In the genomic region with DNA sequence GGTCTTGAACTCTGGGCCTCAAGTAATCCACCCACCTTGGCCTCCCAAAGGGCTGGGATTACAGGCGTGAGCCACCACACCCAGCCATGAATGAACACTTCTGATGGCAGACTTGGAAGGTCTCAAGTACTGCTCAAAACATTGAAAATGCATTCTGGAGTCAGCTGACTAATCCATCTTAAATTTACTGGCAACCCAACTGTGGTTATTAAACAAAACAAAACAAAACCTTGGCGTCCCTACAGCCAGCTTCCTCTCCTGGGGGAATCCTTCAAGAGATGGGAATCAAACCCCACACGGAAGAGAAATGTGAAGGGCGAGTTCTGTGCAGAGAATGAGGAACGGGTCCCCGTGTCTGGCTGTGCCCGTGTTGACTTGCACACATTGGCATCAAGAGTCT, we compare ENCODE assay signal across 23 cellular contexts. TPM values are rescaled to one million over a fixed set of nuclear protein-coding genes. Genes with fewer than 3 reads are reported as not detected.
DNase-seq lines count a peak whose midpoint lies in the region; ATAC-seq, FAIRE-seq and TF ChIP-seq lines count a peak whose summit lies in the region.
"Had no signal": no experiment of that assay in that cellular context is flagged by ENCODE, and none has a peak within 500 bp of the region (broad histone marks: within the 10 kb centered on the region; RNA-seq: fewer than 3 reads in every experiment).

No MANE protein-coding gene starts in this region.

- no peak overlapping the region for H3K27ac Mint-ChIP-seq in astrocyte (ENCODE audit: unreplicated experiment)
- no peak overlapping the region for H3K27ac Mint-ChIP-seq in WTC11
- H3K27ac Mint-ChIP-seq: B cell; T-helper 1 cell treated with Interleukin-12 subunit alpha and Interleukin-12 subunit beta and Interleukin-4 antibody, amounts not matched to agents 30 μg/mL and 1 μg/mL, for 36 hours had no signal

- H3K27me3 ChIP-seq in astrocyte (ENCODE audit: insufficient read depth, low read length) = no peaks in the 10 kb centered on the region
- H3K27me3 ChIP-seq: adrenal gland, thyroid gland had no signal

- FAIRE-seq in H54 (lab: Jason Lieb, UNC) = no peak
- FAIRE-seq in astrocyte (lab: Jason Lieb, UNC) = no peak
- FAIRE-seq: HepG2 had no signal

- DNase-seq in AG08395 (ENCODE audit: low spot score) (peak; percentile 51), H54 (ENCODE audit: insufficient read length, low spot score) (peak; percentile 40), astrocyte (ENCODE audit: low read depth) (peak; percentile 54), hepatic stellate cell (ENCODE audit: low spot score) (peak; percentile 73), NCI-H1105 treated with DMSO at 0.1 percent for 48 hours (lab: John Stamatoyannopoulos, UW) (no peak), WTC11 (ENCODE audit: low spot score) (no peak), islet precursor cell (no peak)
- DNase-seq: activated CD4-positive, CD25-positive, alpha-beta regulatory T cell treated with anti-CD3 and anti-CD28 coated beads, Interleukin-2, amount 50 U/mL, for 72 hours; adrenal gland; cortex of kidney; H9; left ventricle myocardium inferior; NCI-H1092 treated with DMSO at 0.1 percent for 48 hours; NK-92 treated with Interleukin-12 subunit alpha and Interleukin-12 subunit beta, amount 100 ng/mL, for 24 hours; thyroid gland had no signal

- H4K20me1 ChIP-seq in astrocyte (ENCODE audit: insufficient read depth, low read length) = peaks cover 69% of the 10 kb centered on the region

- H3K9me3 Mint-ChIP-seq in astrocyte (ENCODE audit: unreplicated experiment) = no peaks in the 10 kb centered on the region
- H3K9me3 Mint-ChIP-seq in WTC11 = no peaks in the 10 kb centered on the region
- H3K9me3 Mint-ChIP-seq: H9; T-helper 1 cell treated with Interleukin-12 subunit alpha and Interleukin-12 subunit beta and Interleukin-4 antibody, amounts not matched to agents 30 μg/mL and 1 μg/mL, for 36 hours had no signal

- H3K4me3 ChIP-seq in astrocyte (ENCODE audit: insufficient read depth, low read depth, low read length) = no peak overlapping the region
- H3K4me3 ChIP-seq: adrenal gland, left ventricle myocardium inferior, thyroid gland had no signal

- H3K36me3 ChIP-seq in astrocyte (ENCODE audit: insufficient read depth, low read length) = peaks cover 7% of the 10 kb centered on the region

- no peak overlapping the region for H3K27ac ChIP-seq in astrocyte (ENCODE audit: low read depth, low read length)
- H3K27ac ChIP-seq: adrenal gland, left ventricle myocardium inferior, thyroid gland had no signal

- peaks cover 16% of the 10 kb centered on the region for H3K4me1 ChIP-seq in astrocyte (ENCODE audit: insufficient read depth, low read length)

- POLR2A ChIA-PET in WTC11 (lab: Charles Lee) = no interaction called here

- H3K36me3 Mint-ChIP-seq in astrocyte (ENCODE audit: low read depth, unreplicated experiment) = peaks cover 2% of the 10 kb centered on the region
- peaks cover 16% of the 10 kb centered on the region for H3K36me3 Mint-ChIP-seq in WTC11

- CTCF ChIA-PET in WTC11 (lab: Charles Lee) = interaction anchor here (5.1 kb wide), 1 partner anchor 20 kb away, joined by 30 read pairs; no protein-coding TSS in a partner anchor

- H3K27me3 Mint-ChIP-seq in astrocyte (ENCODE audit: low read depth, unreplicated experiment) (no peaks in the 10 kb centered on the region), WTC11 (ENCODE audit: low read depth) (no peaks in the 10 kb centered on the region)
- H3K27me3 Mint-ChIP-seq: B cell had no signal

- TF ChIP-seq CTCF in astrocyte (IDR thresholded peaks at IDR 0.05; ENCODE audit: insufficient read depth, low read depth, low read length) (no peak), WTC11 (IDR thresholded peaks at IDR 0.05) (no peak)

- no peaks in the 10 kb centered on the region for H3K9me3 ChIP-seq in astrocyte (ENCODE audit: insufficient read depth, low read depth, low read length)
- H3K9me3 ChIP-seq: adrenal gland, left ventricle myocardium inferior, thyroid gland had no signal

- H3K4me3 Mint-ChIP-seq in astrocyte (ENCODE audit: unreplicated experiment) = peak overlapping the region; percentile 47
- H3K4me3 Mint-ChIP-seq in WTC11 = no peak overlapping the region
- H3K4me3 Mint-ChIP-seq: B cell; T-helper 1 cell treated with Interleukin-12 subunit alpha and Interleukin-12 subunit beta and Interleukin-4 antibody, amounts not matched to agents 30 μg/mL and 1 μg/mL, for 36 hours had no signal

- no peak overlapping the region for H3K9ac ChIP-seq in astrocyte (ENCODE audit: low read length)

- H3K4me1 Mint-ChIP-seq in astrocyte (ENCODE audit: low read depth, unreplicated experiment) (peaks cover 10% of the 10 kb centered on the region), WTC11 (peaks cover 11% of the 10 kb centered on the region)

- no peak for ATAC-seq in GM18873 (IDR thresholded peaks at IDR 0.05; ENCODE audit: low FRiP score, unreplicated experiment)
- no peak for ATAC-seq in WTC11
- ATAC-seq: esophagus mucosa, HepG2, right cardiac atrium, Right ventricle myocardium inferior had no signal

- H2AFZ ChIP-seq in astrocyte (ENCODE audit: low read depth, low read length) = no peak overlapping the region

- peak overlapping the region; percentile 41 for H3K4me2 ChIP-seq in astrocyte (ENCODE audit: low read length)

- TF ChIP-seq POLR2A in H54 (IDR thresholded peaks at IDR 0.05; ENCODE audit: low read depth, low read length) = no peak

- H3K79me2 ChIP-seq in astrocyte (ENCODE audit: insufficient read depth, low read length) = peaks cover 69% of the 10 kb centered on the region

TF ChIP-seq in WTC11, 78 proteins besides CTCF, POLR2A, EP300 and RAD21:
- no peak for TF ChIP-seq ZNF219 (CRISPR knock-in tag; IDR thresholded peaks at IDR 0.05; ENCODE audit: borderline replicate concordance)
- no peak for TF ChIP-seq OVOL2 (CRISPR knock-in tag; IDR thresholded peaks at IDR 0.05; ENCODE audit: borderline replicate concordance)
- TF ChIP-seq, protein P1, sequence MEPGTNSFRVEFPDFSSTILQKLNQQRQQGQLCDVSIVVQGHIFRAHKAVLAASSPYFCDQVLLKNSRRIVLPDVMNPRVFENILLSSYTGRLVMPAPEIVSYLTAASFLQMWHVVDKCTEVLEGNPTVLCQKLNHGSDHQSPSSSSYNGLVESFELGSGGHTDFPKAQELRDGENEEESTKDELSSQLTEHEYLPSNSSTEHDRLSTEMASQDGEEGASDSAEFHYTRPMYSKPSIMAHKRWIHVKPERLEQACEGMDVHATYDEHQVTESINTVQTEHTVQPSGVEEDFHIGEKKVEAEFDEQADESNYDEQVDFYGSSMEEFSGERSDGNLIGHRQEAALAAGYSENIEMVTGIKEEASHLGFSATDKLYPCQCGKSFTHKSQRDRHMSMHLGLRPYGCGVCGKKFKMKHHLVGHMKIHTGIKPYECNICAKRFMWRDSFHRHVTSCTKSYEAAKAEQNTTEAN (CRISPR knock-in tag; IDR thresholded peaks at IDR 0.05) = no peak
- TF ChIP-seq SOX15 (CRISPR knock-in tag; IDR thresholded peaks at IDR 0.05) = no peak
- no peak for TF ChIP-seq TEAD1 (CRISPR knock-in tag; IDR thresholded peaks at IDR 0.05)

RNA-seq across cellular contexts. Expression of a gene that starts 3.4 kb away (rescaled TPM):
- total RNA-seq in astrocyte (184 and 190 TPM in 2 replicates), WTC11 (2021) (175 to 177 TPM (median 176 TPM) in 3 replicates)

RNA-seq across cellular contexts. Expression of a gene that starts 32.9 kb away (rescaled TPM):
- total RNA-seq in astrocyte = not detected in 2 replicates
- 0.09 to 0.46 TPM in 2 of 3 replicates, not detected in the other for total RNA-seq in WTC11 (2021)
- total RNA-seq: B cell, esophagus mucosa, left ventricle myocardium inferior, myocyte, right cardiac atrium, Right ventricle myocardium inferior, thyroid gland had no signal

RNA-seq across cellular contexts. Expression of a gene that starts 53.8 kb away (rescaled TPM):
- total RNA-seq in astrocyte = 24.3 and 26.9 TPM in 2 replicates
- 22.8 to 27.9 TPM (median 24.6 TPM) in 3 replicates for total RNA-seq in WTC11 (2021)

Comparison
In these comparisons a context has a peak if more than half of its experiments do, and no peak if none do; other contexts are left out.
1. DNase-seq: peak in AG08395 (single experiment), H54 (single experiment), astrocyte (single experiment) and hepatic stellate cell (single experiment); none in NCI-H1105 treated with DMSO at 0.1 percent for 48 hours (single experiment), WTC11 (single experiment) and islet precursor cell (single experiment).